Comparison of ENCODE assay signal across 8 cellular contexts in the genomic region with DNA sequence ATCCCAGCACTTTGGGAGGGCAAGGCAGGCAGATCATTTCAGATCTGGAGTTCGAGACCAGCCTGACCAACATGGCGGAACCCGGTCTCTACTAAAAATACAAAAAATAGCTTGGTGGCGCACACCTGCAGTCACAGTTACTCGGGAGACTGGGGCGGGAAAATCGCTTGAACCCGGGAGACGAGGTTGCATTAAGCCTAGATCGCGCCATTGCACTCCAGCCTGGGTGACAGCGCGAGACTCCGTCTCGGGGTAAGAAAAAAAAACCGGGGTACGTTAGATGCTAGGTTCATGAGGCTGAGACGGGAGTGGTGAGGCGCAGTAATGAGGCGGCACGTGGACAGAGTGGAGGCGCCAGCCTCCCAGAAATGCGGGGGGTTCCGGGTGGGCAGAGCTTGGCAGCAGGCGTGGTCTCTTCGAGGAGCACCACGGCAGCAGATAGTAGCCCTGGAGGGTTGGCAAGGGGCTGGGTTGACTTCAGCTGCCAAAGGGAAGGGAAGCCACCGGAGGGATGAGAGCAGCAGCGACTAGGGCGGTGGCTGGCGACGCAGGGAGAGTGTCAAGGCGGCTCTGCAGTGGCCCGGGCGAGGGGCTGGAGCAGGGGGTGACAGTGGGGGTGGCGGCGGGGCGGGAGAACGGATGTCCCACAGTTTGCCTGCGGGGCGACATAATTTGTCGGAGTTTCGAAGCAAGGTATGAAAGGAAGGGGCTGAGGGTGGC.
A peak's percentile ranks its signal among the peaks of the same experiment; 100 is the strongest.
DNase-seq lines count a peak whose midpoint lies in the region; ATAC-seq, FAIRE-seq and TF ChIP-seq lines count a peak whose summit lies in the region.

No MANE protein-coding gene starts in this region.

- H3K4me1 ChIP-seq in rectal smooth muscle tissue (ENCODE audit: control insufficient read depth, insufficient read depth, low read length) = peaks cover 20% of the 10 kb centered on the region

- peak overlapping the region; percentile 45 for H3K9ac ChIP-seq in rectal smooth muscle tissue (ENCODE audit: low read length)

- FAIRE-seq in GM19239 (lab: Jason Lieb, UNC) = peak; percentile 47

- DNase-seq in GM19239 (ENCODE audit: insufficient read length, low spot score) (no peak), fibroblast of mammary gland (ENCODE audit: low read depth) (no peak), CD1c-positive myeloid dendritic cell (ENCODE audit: extremely low spot score) (no peak), NCI-H446 treated with DMSO at 0.1 percent for 48 hours (lab: John Stamatoyannopoulos, UW) (no peak)

- no peak for TF ChIP-seq CTCF in fibroblast of mammary gland (conservative IDR thresholded peaks at IDR 0.05; ENCODE audit: control insufficient read depth, insufficient read depth, low read depth, low read length)

- H3K27me3 ChIP-seq in rectal smooth muscle tissue (ENCODE audit: control insufficient read depth, insufficient read depth, low read length) = no peaks in the 10 kb centered on the region

- H3K27ac ChIP-seq in rectal smooth muscle tissue (ENCODE audit: low read depth, low read length) = peak overlapping the region; percentile 88

- ATAC-seq in SK-N-SH treated with all-trans-retinoic acid at 6 μM for 48 hours = peak; percentile 5
- ATAC-seq in GM19395 (IDR thresholded peaks at IDR 0.05; ENCODE audit: unreplicated experiment) = no peak
- ATAC-seq in GM19452 (IDR thresholded peaks at IDR 0.05; ENCODE audit: unreplicated experiment) = no peak

- H3K4me3 ChIP-seq in fibroblast of mammary gland (ENCODE audit: control insufficient read depth, low read depth, low read length) (peak overlapping the region; percentile 79), rectal smooth muscle tissue (ENCODE audit: low read length) (peak overlapping the region; percentile 79)

- peaks cover 20% of the 10 kb centered on the region for H3K36me3 ChIP-seq in rectal smooth muscle tissue (ENCODE audit: control insufficient read depth, insufficient read depth, low read length)

TF ChIP-seq in SK-N-SH treated with all-trans-retinoic acid at 6 μM for 48 hours, 23 proteins besides CTCF, POLR2A, EP300 and RAD21:
- TF ChIP-seq, protein P1, sequence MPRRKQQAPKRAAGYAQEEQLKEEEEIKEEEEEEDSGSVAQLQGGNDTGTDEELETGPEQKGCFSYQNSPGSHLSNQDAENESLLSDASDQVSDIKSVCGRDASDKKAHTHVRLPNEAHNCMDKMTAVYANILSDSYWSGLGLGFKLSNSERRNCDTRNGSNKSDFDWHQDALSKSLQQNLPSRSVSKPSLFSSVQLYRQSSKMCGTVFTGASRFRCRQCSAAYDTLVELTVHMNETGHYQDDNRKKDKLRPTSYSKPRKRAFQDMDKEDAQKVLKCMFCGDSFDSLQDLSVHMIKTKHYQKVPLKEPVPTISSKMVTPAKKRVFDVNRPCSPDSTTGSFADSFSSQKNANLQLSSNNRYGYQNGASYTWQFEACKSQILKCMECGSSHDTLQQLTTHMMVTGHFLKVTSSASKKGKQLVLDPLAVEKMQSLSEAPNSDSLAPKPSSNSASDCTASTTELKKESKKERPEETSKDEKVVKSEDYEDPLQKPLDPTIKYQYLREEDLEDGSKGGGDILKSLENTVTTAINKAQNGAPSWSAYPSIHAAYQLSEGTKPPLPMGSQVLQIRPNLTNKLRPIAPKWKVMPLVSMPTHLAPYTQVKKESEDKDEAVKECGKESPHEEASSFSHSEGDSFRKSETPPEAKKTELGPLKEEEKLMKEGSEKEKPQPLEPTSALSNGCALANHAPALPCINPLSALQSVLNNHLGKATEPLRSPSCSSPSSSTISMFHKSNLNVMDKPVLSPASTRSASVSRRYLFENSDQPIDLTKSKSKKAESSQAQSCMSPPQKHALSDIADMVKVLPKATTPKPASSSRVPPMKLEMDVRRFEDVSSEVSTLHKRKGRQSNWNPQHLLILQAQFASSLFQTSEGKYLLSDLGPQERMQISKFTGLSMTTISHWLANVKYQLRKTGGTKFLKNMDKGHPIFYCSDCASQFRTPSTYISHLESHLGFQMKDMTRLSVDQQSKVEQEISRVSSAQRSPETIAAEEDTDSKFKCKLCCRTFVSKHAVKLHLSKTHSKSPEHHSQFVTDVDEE (CRISPR knock-in tag; IDR thresholded peaks at IDR 0.05) = no peak
- TF ChIP-seq ZNF8 (CRISPR knock-in tag; IDR thresholded peaks at IDR 0.05) = no peak
- no peak for TF ChIP-seq TCF4 (CRISPR knock-in tag; IDR thresholded peaks at IDR 0.05; ENCODE audit: borderline replicate concordance)
- TF ChIP-seq, protein P2, sequence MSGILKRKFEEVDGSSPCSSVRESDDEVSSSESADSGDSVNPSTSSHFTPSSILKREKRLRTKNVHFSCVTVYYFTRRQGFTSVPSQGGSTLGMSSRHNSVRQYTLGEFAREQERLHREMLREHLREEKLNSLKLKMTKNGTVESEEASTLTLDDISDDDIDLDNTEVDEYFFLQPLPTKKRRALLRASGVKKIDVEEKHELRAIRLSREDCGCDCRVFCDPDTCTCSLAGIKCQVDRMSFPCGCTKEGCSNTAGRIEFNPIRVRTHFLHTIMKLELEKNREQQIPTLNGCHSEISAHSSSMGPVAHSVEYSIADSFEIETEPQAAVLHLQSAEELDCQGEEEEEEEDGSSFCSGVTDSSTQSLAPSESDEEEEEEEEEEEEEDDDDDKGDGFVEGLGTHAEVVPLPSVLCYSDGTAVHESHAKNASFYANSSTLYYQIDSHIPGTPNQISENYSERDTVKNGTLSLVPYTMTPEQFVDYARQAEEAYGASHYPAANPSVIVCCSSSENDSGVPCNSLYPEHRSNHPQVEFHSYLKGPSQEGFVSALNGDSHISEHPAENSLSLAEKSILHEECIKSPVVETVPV (CRISPR knock-in tag; IDR thresholded peaks at IDR 0.05) = no peak
- TF ChIP-seq, protein P3, sequence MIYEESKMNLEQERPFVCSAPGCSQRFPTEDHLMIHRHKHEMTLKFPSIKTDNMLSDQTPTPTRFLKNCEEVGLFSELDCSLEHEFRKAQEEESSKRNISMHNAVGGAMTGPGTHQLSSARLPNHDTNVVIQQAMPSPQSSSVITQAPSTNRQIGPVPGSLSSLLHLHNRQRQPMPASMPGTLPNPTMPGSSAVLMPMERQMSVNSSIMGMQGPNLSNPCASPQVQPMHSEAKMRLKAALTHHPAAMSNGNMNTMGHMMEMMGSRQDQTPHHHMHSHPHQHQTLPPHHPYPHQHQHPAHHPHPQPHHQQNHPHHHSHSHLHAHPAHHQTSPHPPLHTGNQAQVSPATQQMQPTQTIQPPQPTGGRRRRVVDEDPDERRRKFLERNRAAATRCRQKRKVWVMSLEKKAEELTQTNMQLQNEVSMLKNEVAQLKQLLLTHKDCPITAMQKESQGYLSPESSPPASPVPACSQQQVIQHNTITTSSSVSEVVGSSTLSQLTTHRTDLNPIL (CRISPR knock-in tag; IDR thresholded peaks at IDR 0.05; ENCODE audit: low read depth) = no peak
- TF ChIP-seq, protein P4, sequence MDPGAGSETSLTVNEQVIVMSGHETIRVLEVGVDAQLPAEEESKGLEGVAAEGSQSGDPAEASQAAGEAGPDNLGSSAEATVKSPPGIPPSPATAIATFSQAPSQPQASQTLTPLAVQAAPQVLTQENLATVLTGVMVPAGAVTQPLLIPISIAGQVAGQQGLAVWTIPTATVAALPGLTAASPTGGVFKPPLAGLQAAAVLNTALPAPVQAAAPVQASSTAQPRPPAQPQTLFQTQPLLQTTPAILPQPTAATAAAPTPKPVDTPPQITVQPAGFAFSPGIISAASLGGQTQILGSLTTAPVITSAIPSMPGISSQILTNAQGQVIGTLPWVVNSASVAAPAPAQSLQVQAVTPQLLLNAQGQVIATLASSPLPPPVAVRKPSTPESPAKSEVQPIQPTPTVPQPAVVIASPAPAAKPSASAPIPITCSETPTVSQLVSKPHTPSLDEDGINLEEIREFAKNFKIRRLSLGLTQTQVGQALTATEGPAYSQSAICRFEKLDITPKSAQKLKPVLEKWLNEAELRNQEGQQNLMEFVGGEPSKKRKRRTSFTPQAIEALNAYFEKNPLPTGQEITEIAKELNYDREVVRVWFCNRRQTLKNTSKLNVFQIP (CRISPR knock-in tag; IDR thresholded peaks at IDR 0.05; ENCODE audit: borderline replicate concordance, low read depth) = no peak
- TF ChIP-seq CSDC2 (CRISPR knock-in tag; IDR thresholded peaks at IDR 0.05) = no peak
- no peak for TF ChIP-seq ZFP3 (CRISPR knock-in tag; IDR thresholded peaks at IDR 0.05)
- TF ChIP-seq ZC3H10 (CRISPR knock-in tag; IDR thresholded peaks at IDR 0.05) = no peak
- no peak for TF ChIP-seq ISL1 (CRISPR knock-in tag; IDR thresholded peaks at IDR 0.05)
- TF ChIP-seq TOX (CRISPR knock-in tag; IDR thresholded peaks at IDR 0.05; ENCODE audit: borderline replicate concordance) = no peak
- TF ChIP-seq GLIS3 (CRISPR knock-in tag; IDR thresholded peaks at IDR 0.05) = no peak
- TF ChIP-seq PPARA (CRISPR knock-in tag; IDR thresholded peaks at IDR 0.05; ENCODE audit: borderline replicate concordance) = no peak
- no peak for TF ChIP-seq BACH2 (CRISPR knock-in tag; IDR thresholded peaks at IDR 0.05; ENCODE audit: borderline replicate concordance)
- no peak for TF ChIP-seq ZFP30 (CRISPR knock-in tag; IDR thresholded peaks at IDR 0.05)
- no peak for TF ChIP-seq ZNF70 (CRISPR knock-in tag; IDR thresholded peaks at IDR 0.05)
- TF ChIP-seq SNAI2 (CRISPR knock-in tag; IDR thresholded peaks at IDR 0.05) = no peak
- no peak for TF ChIP-seq OSR1 (CRISPR knock-in tag; IDR thresholded peaks at IDR 0.05)
TF ChIP-seq in SK-N-SH treated with all-trans-retinoic acid at 6 μM for 48 hours: peak in this region for 0.
